Comparison of ENCODE assay signal across 13 cellular contexts in genomic region chr15:39666671-39667070, GRCh38.
DNase-seq lines count a peak whose midpoint lies in the region; ATAC-seq and TF ChIP-seq lines count a peak whose summit lies in the region.
"Had no signal": no experiment of that assay in that cellular context is flagged by ENCODE, and none has a peak within 500 bp of the region (broad histone marks: within the 10 kb centered on the region; RNA-seq: fewer than 3 reads in every experiment).

No MANE protein-coding gene starts in this region.

- H3K9me3 ChIP-seq in SK-N-MC (ENCODE audit: low read depth, low read length) (no peaks in the 10 kb centered on the region), neuronal stem cell (replicated peaks in 1 of 2; ENCODE audit: control insufficient read depth in 2 of 2, insufficient read depth in 1 of 2, low read depth in 1 of 2, low read length in 2 of 2) (peaks cover 0 to 2% of the 10 kb centered on the region in 2 donors)

- H3K18ac ChIP-seq in neuronal stem cell (ENCODE audit: low read length): no peak overlapping the region

- H3K36me3 ChIP-seq in SK-N-MC (ENCODE audit: insufficient read depth, low read length) (no peaks in the 10 kb centered on the region), neuronal stem cell (replicated peaks in 1 of 2; ENCODE audit: control insufficient read depth in 2 of 2, insufficient read depth in 2 of 2, low read length in 2 of 2) (no peaks in the 10 kb centered on the region)

- no peak overlapping the region for H2BK12ac ChIP-seq in neuronal stem cell (ENCODE audit: low read length)

- TF ChIP-seq CTCF in fibroblast of pulmonary artery (IDR thresholded peaks at IDR 0.05; ENCODE audit: low read length, missing control alignments): no peak

- no peaks in the 10 kb centered on the region for H3K79me1 ChIP-seq in neuronal stem cell (ENCODE audit: low read depth, low read length)

- H2BK120ac ChIP-seq in neuronal stem cell (ENCODE audit: low read depth, low read length): no peak overlapping the region

- ATAC-seq in GM19467 (IDR thresholded peaks at IDR 0.05; ENCODE audit: unreplicated experiment): no peak
- no peak for ATAC-seq in HG02885 (IDR thresholded peaks at IDR 0.05; ENCODE audit: poor library complexity, unreplicated experiment)
- ATAC-seq: PC-3 had no signal

- H3K27me3 ChIP-seq in neuronal stem cell (ENCODE audit: control insufficient read depth in 3 of 3, insufficient read depth in 3 of 3, low read depth in 1 of 3, low read length in 3 of 3): no peaks in the 10 kb centered on the region

- DNase-seq in ELF-1 (ENCODE audit: low read depth, low spot score): peak; percentile 24
- no peak for DNase-seq in SK-N-MC (ENCODE audit: low read depth, low spot score)
- peak; percentile 42 for DNase-seq in fibroblast of pulmonary artery (ENCODE audit: low read depth)
- peak; percentile 20 for DNase-seq in neuronal stem cell (ENCODE audit: low spot score)
- DNase-seq in H4 (ENCODE audit: low spot score): no peak
- DNase-seq in NCI-H1105 (lab: John Stamatoyannopoulos, UW): no peak
- DNase-seq: KBM-7; nephron progenitor cell; PC-3; stimulated activated CD4-positive, alpha-beta T cell treated with anti-CD3 and anti-CD28 coated beads, Interleukin-15, amount 100 ng/mL, for 24 hours; T1000 had no signal

- H3K4ac ChIP-seq in neuronal stem cell (ENCODE audit: low read length): no peak overlapping the region

- H2BK15ac ChIP-seq in neuronal stem cell (ENCODE audit: low read length): no peak overlapping the region

- H2BK5ac ChIP-seq in neuronal stem cell (ENCODE audit: low read length): no peak overlapping the region

- H2AFZ ChIP-seq in neuronal stem cell (ENCODE audit: low read length): peak overlapping the region; percentile 71

- H3K27ac ChIP-seq in SK-N-MC: peak overlapping the region; percentile 71
- H3K27ac ChIP-seq in neuronal stem cell (replicated peaks; ENCODE audit: low read length): no peak overlapping the region

- no peak overlapping the region for H3K9ac ChIP-seq in SK-N-MC (ENCODE audit: insufficient read length)
- H3K9ac ChIP-seq in neuronal stem cell (ENCODE audit: low read depth, low read length, poor library complexity): no peak overlapping the region

- H3K4me2 ChIP-seq in neuronal stem cell (ENCODE audit: insufficient read depth, low read length, poor library complexity, severe bottlenecking): no peak overlapping the region

- no peak overlapping the region for H2AK5ac ChIP-seq in neuronal stem cell (ENCODE audit: low read depth, low read length)

- H4K8ac ChIP-seq in neuronal stem cell (ENCODE audit: low read depth, low read length): no peak overlapping the region

- H4K91ac ChIP-seq in neuronal stem cell (ENCODE audit: low read depth, low read length, poor library complexity): no peak overlapping the region

- no peak overlapping the region for H3K23ac ChIP-seq in neuronal stem cell (ENCODE audit: low read depth, low read length, poor library complexity)

- H3K14ac ChIP-seq in neuronal stem cell (ENCODE audit: low read length): no peak overlapping the region

- H3K4me3 ChIP-seq in SK-N-MC (peak overlapping the region; percentile 33; the same call in 1 of the 2 replicates), fibroblast of pulmonary artery (replicated peaks; ENCODE audit: low read depth, low read length) (no peak overlapping the region), neuronal stem cell (ENCODE audit: low read length in 2 of 2) (no peak overlapping the region)

- peaks cover 8 to 29% of the 10 kb centered on the region in 2 donors for H3K4me1 ChIP-seq in neuronal stem cell (ENCODE audit: control insufficient read depth in 2 of 2, insufficient read depth in 1 of 2, low read depth in 1 of 2, low read length in 2 of 2)

- no CpG with 5 or more reads among the region's 3 CpGs for WGBS in neuronal stem cell (ENCODE audit: extremely low coverage in 2 of 2, insufficient read length in 2 of 2, insufficient replicate concordance in 1 of 2), 2 donors

Comparison
In these comparisons a context has a peak if more than half of its experiments do, and no peak if none do; other contexts are left out.
1. DNase-seq: peak in ELF-1 (single experiment), fibroblast of pulmonary artery (single experiment) and neuronal stem cell (single experiment); none in SK-N-MC (single experiment), H4 (single experiment) and NCI-H1105 (single experiment).